In the genomic region with DNA sequence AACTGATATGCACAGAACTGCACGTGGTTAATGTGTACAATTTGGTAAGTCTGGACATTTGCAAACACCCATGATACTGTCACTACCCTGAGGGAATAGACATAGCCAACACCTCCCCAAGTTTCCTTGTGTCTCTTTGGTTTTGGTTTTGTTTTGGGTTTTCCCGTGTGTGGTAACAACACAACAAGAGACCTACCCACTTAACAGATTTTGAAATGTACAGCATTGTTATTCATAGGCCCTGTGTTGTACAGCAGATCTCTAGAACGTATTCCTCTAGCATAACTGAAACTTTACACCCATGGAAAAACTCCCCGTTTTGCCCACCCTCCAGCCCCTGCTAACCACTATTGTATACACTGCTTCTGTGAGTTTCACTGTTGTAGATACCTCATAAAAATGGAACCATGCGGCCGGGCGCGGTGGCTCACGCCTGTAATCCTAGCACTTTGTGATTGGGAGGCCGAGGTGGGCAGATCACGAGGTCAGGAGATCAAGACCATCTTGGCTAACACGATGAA, we compare ENCODE assay signal across 33 cellular contexts.
DNase-seq lines count a peak whose midpoint lies in the region; ATAC-seq and TF ChIP-seq lines count a peak whose summit lies in the region.
"Had no signal": no experiment of that assay in that cellular context is flagged by ENCODE, and none has a peak within 500 bp of the region (broad histone marks: within the 10 kb centered on the region; RNA-seq: fewer than 3 reads in every experiment).

No MANE protein-coding gene starts in this region.

- no peaks in the 10 kb centered on the region for H3K9me3 Mint-ChIP-seq in activated CD8-positive, alpha-beta memory T cell treated with anti-CD3 and anti-CD28 coated beads, Interleukin-2, amount 10 ng/mL, durations not matched to agents 7 days and 5 days (ENCODE audit: low read depth)
- no peaks in the 10 kb centered on the region for H3K9me3 Mint-ChIP-seq in T-helper 1 cell treated with Interleukin-12 subunit alpha and Interleukin-12 subunit beta and Interleukin-4 antibody, amounts not matched to agents 30 μg/mL and 1 μg/mL, for 36 hours
- H3K9me3 Mint-ChIP-seq in chondrocyte (ENCODE audit: low read depth): peaks cover 4% of the 10 kb centered on the region
- H3K9me3 Mint-ChIP-seq: dendritic cell treated with granulocyte-macrophage colony-stimulating factor and Interleukin-4, amounts not matched to agents 40 ng/mL and 50 ng/mL, for 4 days had no signal

- H3K4me3 Mint-ChIP-seq in activated CD8-positive, alpha-beta memory T cell treated with anti-CD3 and anti-CD28 coated beads, Interleukin-2, amount 10 ng/mL, durations not matched to agents 7 days and 5 days: peak overlapping the region; percentile 32
- H3K4me3 Mint-ChIP-seq in T-helper 1 cell treated with Interleukin-12 subunit alpha and Interleukin-12 subunit beta and Interleukin-4 antibody, amounts not matched to agents 30 μg/mL and 1 μg/mL, for 36 hours: peak overlapping the region; percentile 8
- no peak overlapping the region for H3K4me3 Mint-ChIP-seq in chondrocyte (ENCODE audit: unreplicated experiment)
- H3K4me3 Mint-ChIP-seq: dendritic cell treated with granulocyte-macrophage colony-stimulating factor and Interleukin-4, amounts not matched to agents 40 ng/mL and 50 ng/mL, for 4 days; naive B cell had no signal

- peak overlapping the region; percentile 77 for H3K27ac Mint-ChIP-seq in activated CD8-positive, alpha-beta memory T cell treated with anti-CD3 and anti-CD28 coated beads, Interleukin-2, amount 10 ng/mL, durations not matched to agents 7 days and 5 days
- peak overlapping the region; percentile 78 for H3K27ac Mint-ChIP-seq in T-helper 1 cell treated with Interleukin-12 subunit alpha and Interleukin-12 subunit beta and Interleukin-4 antibody, amounts not matched to agents 30 μg/mL and 1 μg/mL, for 36 hours
- no peak overlapping the region for H3K27ac Mint-ChIP-seq in chondrocyte (ENCODE audit: unreplicated experiment)
- H3K27ac Mint-ChIP-seq: dendritic cell treated with granulocyte-macrophage colony-stimulating factor and Interleukin-4, amounts not matched to agents 40 ng/mL and 50 ng/mL, for 4 days had no signal

- no peak overlapping the region for H3K27ac ChIP-seq in coronary artery
- H3K27ac ChIP-seq: adrenal gland, esophagus muscularis mucosa, foreskin keratinocyte, GM23248, heart right ventricle, HL-60, prostate gland, right lobe of liver, spleen, thyroid gland, uterus, WERI-Rb-1 had no signal

- H3K4me1 Mint-ChIP-seq in activated CD8-positive, alpha-beta memory T cell treated with anti-CD3 and anti-CD28 coated beads, Interleukin-2, amount 10 ng/mL, durations not matched to agents 7 days and 5 days: peaks cover 41% of the 10 kb centered on the region
- peaks cover 25% of the 10 kb centered on the region for H3K4me1 Mint-ChIP-seq in T-helper 1 cell treated with Interleukin-12 subunit alpha and Interleukin-12 subunit beta and Interleukin-4 antibody, amounts not matched to agents 30 μg/mL and 1 μg/mL, for 36 hours (ENCODE audit: low read depth)
- peaks cover 14% of the 10 kb centered on the region for H3K4me1 Mint-ChIP-seq in chondrocyte (ENCODE audit: low read depth)

- peak; percentile 56 for ATAC-seq in activated CD8-positive, alpha-beta memory T cell treated with anti-CD3 and anti-CD28 coated beads, Interleukin-2, amount 10 ng/mL, durations not matched to agents 7 days and 5 days
- peak; percentile 57 for ATAC-seq in stimulated activated naive CD8-positive, alpha-beta T cell treated with anti-CD3 and anti-CD28 coated beads, Interleukin-15, Interleukin-2, amounts not matched to agents 100 U/mL and 50 U/mL, for 24 hours
- ATAC-seq: foreskin keratinocyte, heart right ventricle, right lobe of liver had no signal

- no peak overlapping the region for H3K4me3 ChIP-seq in coronary artery
- H3K4me3 ChIP-seq: adrenal gland, esophagus muscularis mucosa, GM23248, heart right ventricle, MG63, prostate gland, right lobe of liver, spleen, thyroid gland, uterus had no signal

- TF ChIP-seq CTCF in coronary artery (IDR thresholded peaks at IDR 0.05) (no peak), chondrocyte (IDR thresholded peaks at IDR 0.05) (no peak)

- peaks cover 3% of the 10 kb centered on the region for H3K36me3 Mint-ChIP-seq in activated CD8-positive, alpha-beta memory T cell treated with anti-CD3 and anti-CD28 coated beads, Interleukin-2, amount 10 ng/mL, durations not matched to agents 7 days and 5 days
- H3K36me3 Mint-ChIP-seq in T-helper 1 cell treated with Interleukin-12 subunit alpha and Interleukin-12 subunit beta and Interleukin-4 antibody, amounts not matched to agents 30 μg/mL and 1 μg/mL, for 36 hours (ENCODE audit: low read depth): no peaks in the 10 kb centered on the region
- peaks cover 2% of the 10 kb centered on the region for H3K36me3 Mint-ChIP-seq in chondrocyte (ENCODE audit: low read depth)

- H3K27me3 Mint-ChIP-seq in activated CD8-positive, alpha-beta memory T cell treated with anti-CD3 and anti-CD28 coated beads, Interleukin-2, amount 10 ng/mL, durations not matched to agents 7 days and 5 days: peaks cover 7% of the 10 kb centered on the region
- H3K27me3 Mint-ChIP-seq in T-helper 1 cell treated with Interleukin-12 subunit alpha and Interleukin-12 subunit beta and Interleukin-4 antibody, amounts not matched to agents 30 μg/mL and 1 μg/mL, for 36 hours (ENCODE audit: low read depth): no peaks in the 10 kb centered on the region
- no peaks in the 10 kb centered on the region for H3K27me3 Mint-ChIP-seq in chondrocyte (ENCODE audit: low read depth)
- H3K27me3 Mint-ChIP-seq: dendritic cell treated with granulocyte-macrophage colony-stimulating factor and Interleukin-4, amounts not matched to agents 40 ng/mL and 50 ng/mL, for 4 days; naive B cell had no signal

- no peak for DNase-seq in activated CD8-positive, alpha-beta memory T cell treated with anti-CD3 and anti-CD28 coated beads, Interleukin-2, amount 10 ng/mL, durations not matched to agents 7 days and 5 days
- DNase-seq in activated CD8-positive, alpha-beta memory T cell treated with anti-CD3 and anti-CD28 coated beads, Interleukin-2, amount 50 U/mL, for 48 hours: no peak
- DNase-seq in coronary artery (ENCODE audit: low spot score) (peak; percentile 55), foreskin melanocyte (no peak), chondrocyte (ENCODE audit: low spot score) (no peak)
- peak; percentile 25 for DNase-seq in stimulated activated naive CD8-positive, alpha-beta T cell treated with anti-CD3 and anti-CD28 coated beads, Interleukin-15, Interleukin-2, amounts not matched to agents 100 U/mL and 50 U/mL, for 24 hours
- DNase-seq in activated CD4-positive, CD25-positive, alpha-beta regulatory T cell treated with anti-CD3 and anti-CD28 coated beads, Interleukin-2, amount 50 U/mL, for 72 hours: no peak
- DNase-seq: activated CD4-positive, alpha-beta T cell treated with anti-CD3 and anti-CD28 coated beads, Interleukin-2, amount 50 U/mL, for 4 hours; activated gamma-delta T cell treated with Interleukin-2 at 50 U/mL for 16 hours; adrenal gland; central memory CD4-positive, alpha-beta T cell; foreskin keratinocyte; GM23248; heart right ventricle; KG1; kidney glomerular epithelial cell; MG63; midbrain; naive B cell; NCI-H1436 treated with DMSO at 0.1 percent for 48 hours; NCI-H345; right lobe of liver; SHP77 treated with DMSO at 0.1 percent for 48 hours; spleen; stimulated activated CD4-positive, alpha-beta T cell treated with anti-CD3 and anti-CD28 coated beads, Interleukin-2, amount 100 ng/mL, for 24 hours; thyroid gland; uterus; WERI-Rb-1 had no signal

- CTCF ChIA-PET in activated CD8-positive, alpha-beta memory T cell treated with anti-CD3 and anti-CD28 coated beads, Interleukin-2, amount 10 ng/mL, durations not matched to agents 7 days and 5 days (lab: Charles Lee): no interaction called here

Comparison
In these comparisons a context has a peak if more than half of its experiments do, and no peak if none do; other contexts are left out.
1. DNase-seq: peak in coronary artery (single experiment) and stimulated activated naive CD8-positive, alpha-beta T cell treated with anti-CD3 and anti-CD28 coated beads, Interleukin-15, Interleukin-2, amounts not matched to agents 100 U/mL and 50 U/mL, for 24 hours (single experiment); none in activated CD8-positive, alpha-beta memory T cell treated with anti-CD3 and anti-CD28 coated beads, Interleukin-2, amount 10 ng/mL, durations not matched to agents 7 days and 5 days (single experiment), activated CD8-positive, alpha-beta memory T cell treated with anti-CD3 and anti-CD28 coated beads, Interleukin-2, amount 50 U/mL, for 48 hours (single experiment), foreskin melanocyte (single experiment), activated CD4-positive, CD25-positive, alpha-beta regulatory T cell treated with anti-CD3 and anti-CD28 coated beads, Interleukin-2, amount 50 U/mL, for 72 hours (single experiment) and chondrocyte (single experiment).